Comparison of ENCODE assay signal across 1 cellular context in genomic region chr6:44001318-44001868, GRCh38.
TF ChIP-seq lines count a peak whose summit lies in the region.

No MANE protein-coding gene starts in this region.

TF ChIP-seq in GM12878, 131 proteins besides CTCF, POLR2A, EP300 and RAD21 (continued from another document and continues in another):
- TF ChIP-seq, protein P1, sequence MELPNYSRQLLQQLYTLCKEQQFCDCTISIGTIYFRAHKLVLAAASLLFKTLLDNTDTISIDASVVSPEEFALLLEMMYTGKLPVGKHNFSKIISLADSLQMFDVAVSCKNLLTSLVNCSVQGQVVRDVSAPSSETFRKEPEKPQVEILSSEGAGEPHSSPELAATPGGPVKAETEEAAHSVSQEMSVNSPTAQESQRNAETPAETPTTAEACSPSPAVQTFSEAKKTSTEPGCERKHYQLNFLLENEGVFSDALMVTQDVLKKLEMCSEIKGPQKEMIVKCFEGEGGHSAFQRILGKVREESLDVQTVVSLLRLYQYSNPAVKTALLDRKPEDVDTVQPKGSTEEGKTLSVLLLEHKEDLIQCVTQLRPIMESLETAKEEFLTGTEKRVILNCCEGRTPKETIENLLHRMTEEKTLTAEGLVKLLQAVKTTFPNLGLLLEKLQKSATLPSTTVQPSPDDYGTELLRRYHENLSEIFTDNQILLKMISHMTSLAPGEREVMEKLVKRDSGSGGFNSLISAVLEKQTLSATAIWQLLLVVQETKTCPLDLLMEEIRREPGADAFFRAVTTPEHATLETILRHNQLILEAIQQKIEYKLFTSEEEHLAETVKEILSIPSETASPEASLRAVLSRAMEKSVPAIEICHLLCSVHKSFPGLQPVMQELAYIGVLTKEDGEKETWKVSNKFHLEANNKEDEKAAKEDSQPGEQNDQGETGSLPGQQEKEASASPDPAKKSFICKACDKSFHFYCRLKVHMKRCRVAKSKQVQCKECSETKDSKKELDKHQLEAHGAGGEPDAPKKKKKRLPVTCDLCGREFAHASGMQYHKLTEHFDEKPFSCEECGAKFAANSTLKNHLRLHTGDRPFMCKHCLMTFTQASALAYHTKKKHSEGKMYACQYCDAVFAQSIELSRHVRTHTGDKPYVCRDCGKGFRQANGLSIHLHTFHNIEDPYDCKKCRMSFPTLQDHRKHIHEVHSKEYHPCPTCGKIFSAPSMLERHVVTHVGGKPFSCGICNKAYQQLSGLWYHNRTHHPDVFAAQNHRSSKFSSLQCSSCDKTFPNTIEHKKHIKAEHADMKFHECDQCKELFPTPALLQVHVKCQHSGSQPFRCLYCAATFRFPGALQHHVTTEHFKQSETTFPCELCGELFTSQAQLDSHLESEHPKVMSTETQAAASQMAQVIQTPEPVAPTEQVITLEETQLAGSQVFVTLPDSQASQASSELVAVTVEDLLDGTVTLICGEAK (IDR thresholded peaks at IDR 0.05; ENCODE audit: borderline replicate concordance): no peak
- no peak for TF ChIP-seq ATF3 (IDR thresholded peaks at IDR 0.05; ENCODE audit: borderline replicate concordance, extremely low read depth, low read depth, low read length)
- TF ChIP-seq DPF2 (IDR thresholded peaks at IDR 0.05): no peak
- no peak for TF ChIP-seq MEF2B (IDR thresholded peaks at IDR 0.05; ENCODE audit: partially characterized antibody, poor library complexity, severe bottlenecking)
- no peak for TF ChIP-seq ZNF207 (IDR thresholded peaks at IDR 0.05; ENCODE audit: borderline replicate concordance)
- TF ChIP-seq LARP7 (IDR thresholded peaks at IDR 0.05): 0 out of 2 replicates have a peak, but pooled peaks have one; percentile 0
- peak; percentile 64; the same call in 1 of the 2 replicates for TF ChIP-seq NBN (IDR thresholded peaks at IDR 0.05)
- no peak for TF ChIP-seq CBX5 (IDR thresholded peaks at IDR 0.05; ENCODE audit: low read depth)
- no peak for TF ChIP-seq RAD51 (IDR thresholded peaks at IDR 0.05)
- no peak for TF ChIP-seq CBFB (IDR thresholded peaks at IDR 0.05; ENCODE audit: low read depth)
- TF ChIP-seq YBX1 (IDR thresholded peaks at IDR 0.05): no peak
- no peak for TF ChIP-seq SUZ12 (IDR thresholded peaks at IDR 0.05; ENCODE audit: unreplicated experiment)
- no peak for TF ChIP-seq TCF7 (IDR thresholded peaks at IDR 0.05; ENCODE audit: borderline replicate concordance)
- no peak for TF ChIP-seq BACH1 (IDR thresholded peaks at IDR 0.05; ENCODE audit: borderline replicate concordance)
- TF ChIP-seq GABPA (IDR thresholded peaks at IDR 0.05; ENCODE audit: low read depth): no peak
- no peak for TF ChIP-seq ZBTB4 (CRISPR knock-in tag; IDR thresholded peaks at IDR 0.05)
- TF ChIP-seq SIX5 (IDR thresholded peaks at IDR 0.05; ENCODE audit: low read depth, low read length, severe bottlenecking): no peak
- TF ChIP-seq PML (IDR thresholded peaks at IDR 0.05; ENCODE audit: low read length): no peak
- TF ChIP-seq BRCA1 (IDR thresholded peaks at IDR 0.05; ENCODE audit: low read depth, low read length): no peak
- no peak for TF ChIP-seq ATF2 (IDR thresholded peaks at IDR 0.05; ENCODE audit: low read length)
- no peak for TF ChIP-seq CBX3 (IDR thresholded peaks at IDR 0.05; ENCODE audit: borderline replicate concordance, low read depth)
- TF ChIP-seq MXI1 (IDR thresholded peaks at IDR 0.05; ENCODE audit: low read depth, low read length): no peak
- TF ChIP-seq SMARCA5 (IDR thresholded peaks at IDR 0.05): peak; percentile 76; the same call in 1 of the 2 replicates
- TF ChIP-seq ZNF384 (IDR thresholded peaks at IDR 0.05; ENCODE audit: borderline replicate concordance, low read depth, low read length): no peak
- TF ChIP-seq RB1 (IDR thresholded peaks at IDR 0.05; ENCODE audit: borderline replicate concordance): no peak; the same call in 1 of the 2 replicates
- no peak for TF ChIP-seq PKNOX1 (IDR thresholded peaks at IDR 0.05)
- TF ChIP-seq, protein P2, sequence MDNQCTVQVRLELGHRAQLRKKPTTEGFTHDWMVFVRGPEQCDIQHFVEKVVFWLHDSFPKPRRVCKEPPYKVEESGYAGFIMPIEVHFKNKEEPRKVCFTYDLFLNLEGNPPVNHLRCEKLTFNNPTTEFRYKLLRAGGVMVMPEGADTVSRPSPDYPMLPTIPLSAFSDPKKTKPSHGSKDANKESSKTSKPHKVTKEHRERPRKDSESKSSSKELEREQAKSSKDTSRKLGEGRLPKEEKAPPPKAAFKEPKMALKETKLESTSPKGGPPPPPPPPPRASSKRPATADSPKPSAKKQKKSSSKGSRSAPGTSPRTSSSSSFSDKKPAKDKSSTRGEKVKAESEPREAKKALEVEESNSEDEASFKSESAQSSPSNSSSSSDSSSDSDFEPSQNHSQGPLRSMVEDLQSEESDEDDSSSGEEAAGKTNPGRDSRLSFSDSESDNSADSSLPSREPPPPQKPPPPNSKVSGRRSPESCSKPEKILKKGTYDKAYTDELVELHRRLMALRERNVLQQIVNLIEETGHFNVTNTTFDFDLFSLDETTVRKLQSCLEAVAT (IDR thresholded peaks at IDR 0.05): 0 out of 2 replicates have a peak, but pooled peaks have one; percentile 40
- TF ChIP-seq, protein P3, sequence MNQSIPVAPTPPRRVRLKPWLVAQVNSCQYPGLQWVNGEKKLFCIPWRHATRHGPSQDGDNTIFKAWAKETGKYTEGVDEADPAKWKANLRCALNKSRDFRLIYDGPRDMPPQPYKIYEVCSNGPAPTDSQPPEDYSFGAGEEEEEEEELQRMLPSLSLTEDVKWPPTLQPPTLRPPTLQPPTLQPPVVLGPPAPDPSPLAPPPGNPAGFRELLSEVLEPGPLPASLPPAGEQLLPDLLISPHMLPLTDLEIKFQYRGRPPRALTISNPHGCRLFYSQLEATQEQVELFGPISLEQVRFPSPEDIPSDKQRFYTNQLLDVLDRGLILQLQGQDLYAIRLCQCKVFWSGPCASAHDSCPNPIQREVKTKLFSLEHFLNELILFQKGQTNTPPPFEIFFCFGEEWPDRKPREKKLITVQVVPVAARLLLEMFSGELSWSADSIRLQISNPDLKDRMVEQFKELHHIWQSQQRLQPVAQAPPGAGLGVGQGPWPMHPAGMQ (IDR thresholded peaks at IDR 0.05; ENCODE audit: borderline replicate concordance): no peak
- peak; percentile 70; the same call in 1 of the 2 replicates for TF ChIP-seq CHD2 (IDR thresholded peaks at IDR 0.05; ENCODE audit: borderline replicate concordance, low read depth, low read length)
- TF ChIP-seq WRNIP1 (IDR thresholded peaks at IDR 0.05; ENCODE audit: borderline replicate concordance, low read depth, low read length): no peak
- no peak for TF ChIP-seq TCF12 (IDR thresholded peaks at IDR 0.05; ENCODE audit: low read depth, low read length)
- no peak for TF ChIP-seq JUND (IDR thresholded peaks at IDR 0.05; ENCODE audit: low read depth, low read length)
- TF ChIP-seq RFX5 (IDR thresholded peaks at IDR 0.05; ENCODE audit: low read depth, low read length): no peak
- peak; percentile 83 for TF ChIP-seq ZNF687 (IDR thresholded peaks at IDR 0.05)
- no peak for TF ChIP-seq SREBF1 (IDR thresholded peaks at IDR 0.05; ENCODE audit: low read length)
- TF ChIP-seq GATAD2B (conservative IDR thresholded peaks at IDR 0.05; ENCODE audit: low read depth): no peak
- no peak for TF ChIP-seq ZNF217 (IDR thresholded peaks at IDR 0.05)
- TF ChIP-seq ZZZ3 (IDR thresholded peaks at IDR 0.05; ENCODE audit: control insufficient read depth, insufficient read length, low read depth): no peak
- no peak for TF ChIP-seq TCF3 (IDR thresholded peaks at IDR 0.05; ENCODE audit: borderline replicate concordance, insufficient read depth, low read depth, low read length)
- no peak for TF ChIP-seq E4F1 (IDR thresholded peaks at IDR 0.05; ENCODE audit: borderline replicate concordance, partially characterized antibody)
- TF ChIP-seq ZNF622 (IDR thresholded peaks at IDR 0.05): no peak
- no peak for TF ChIP-seq RUNX3 (IDR thresholded peaks at IDR 0.05; ENCODE audit: low read length)
- no peak for TF ChIP-seq NFIC (IDR thresholded peaks at IDR 0.05; ENCODE audit: low read depth, low read length)
